In the genomic region with DNA sequence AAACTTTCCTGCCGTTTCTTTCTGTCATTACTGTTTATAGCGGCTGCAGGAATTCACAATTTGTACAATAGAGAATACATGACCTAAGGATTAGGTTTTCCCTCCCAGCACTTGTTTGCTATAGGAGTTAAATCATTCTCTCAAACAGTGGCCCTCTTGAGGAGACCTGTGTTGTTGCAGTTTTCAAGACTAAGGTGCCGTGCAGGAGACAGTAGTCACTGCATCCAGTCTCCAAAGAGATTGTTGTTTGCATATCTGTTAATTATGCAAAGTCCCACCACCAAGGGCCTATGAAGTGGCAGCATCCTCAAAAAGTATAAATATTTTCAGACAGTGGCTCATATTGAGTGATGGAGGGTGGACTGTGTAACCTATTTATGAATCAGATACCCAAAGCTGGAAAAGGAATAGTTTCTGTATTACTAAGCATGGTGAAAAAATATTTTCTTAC, we compare ENCODE assay signal across 8 cellular contexts. TPM values are rescaled to one million over a fixed set of nuclear protein-coding genes. Genes with fewer than 3 reads are reported as not detected.
DNase-seq lines count a peak whose midpoint lies in the region; ATAC-seq and TF ChIP-seq lines count a peak whose summit lies in the region.

No MANE protein-coding gene starts in this region.

- ATAC-seq in activated CD4-positive, alpha-beta T cell treated with anti-CD3 and anti-CD28 coated beads for 36 hours = peak; percentile 34
- ATAC-seq in HG03378 (IDR thresholded peaks at IDR 0.05; ENCODE audit: unreplicated experiment) = peak; percentile 48

- H3K36me3 ChIP-seq in neural progenitor cell = peaks cover 13% of the 10 kb centered on the region

- no peaks in the 10 kb centered on the region for H3K27me3 ChIP-seq in neural progenitor cell

- peak overlapping the region; percentile 91 for H3K9ac ChIP-seq in neural progenitor cell

- H3K4me1 Mint-ChIP-seq in activated CD4-positive, alpha-beta T cell treated with anti-CD3 and anti-CD28 coated beads for 36 hours = peaks cover 62% of the 10 kb centered on the region
- H3K4me1 Mint-ChIP-seq in neural progenitor cell = peaks cover 65% of the 10 kb centered on the region

- peaks cover 69% of the 10 kb centered on the region for H4K20me1 ChIP-seq in neural progenitor cell (ENCODE audit: low read depth)

- H3K27ac Mint-ChIP-seq in activated CD4-positive, alpha-beta T cell treated with anti-CD3 and anti-CD28 coated beads for 36 hours = no peak overlapping the region
- H3K27ac Mint-ChIP-seq in neural progenitor cell = no peak overlapping the region

- peak overlapping the region; percentile 42 for H3K27ac ChIP-seq in neural progenitor cell

- H3K36me3 Mint-ChIP-seq in activated CD4-positive, alpha-beta T cell treated with anti-CD3 and anti-CD28 coated beads for 36 hours (ENCODE audit: low read depth) = no peaks in the 10 kb centered on the region
- H3K36me3 Mint-ChIP-seq in neural progenitor cell = peaks cover 4% of the 10 kb centered on the region

- H3K4me3 Mint-ChIP-seq in activated CD4-positive, alpha-beta T cell treated with anti-CD3 and anti-CD28 coated beads for 36 hours = no peak overlapping the region
- H3K4me3 Mint-ChIP-seq in neural progenitor cell = peak overlapping the region; percentile 90

- no peaks in the 10 kb centered on the region for H3K9me3 Mint-ChIP-seq in activated CD4-positive, alpha-beta T cell treated with anti-CD3 and anti-CD28 coated beads for 36 hours (ENCODE audit: low read depth)
- no peaks in the 10 kb centered on the region for H3K9me3 Mint-ChIP-seq in neural progenitor cell

- DNase-seq in activated CD4-positive, alpha-beta T cell treated with anti-CD3 and anti-CD28 coated beads for 36 hours = peak; percentile 39
- no peak for DNase-seq in activated CD4-positive, alpha-beta T cell treated with anti-CD3 and anti-CD28 coated beads, Interleukin-2, amount 50 U/mL, for 4 hours
- peak; percentile 33 for DNase-seq in RPMI8226
- no peak for DNase-seq in epithelial cell of proximal tubule (ENCODE audit: low read depth)
- DNase-seq in neural progenitor cell (ENCODE audit: low spot score) = peak; percentile 77
- no peak for DNase-seq in HuH-7.5 (ENCODE audit: low spot score)
- DNase-seq in cortex of kidney (lab: John Stamatoyannopoulos, UW) = no peak

- TF ChIP-seq CTCF in epithelial cell of proximal tubule (conservative IDR thresholded peaks at IDR 0.05; ENCODE audit: low read depth, low read length) = peak; percentile 60
- peak; percentile 64 for TF ChIP-seq CTCF in neural progenitor cell (IDR thresholded peaks at IDR 0.05)

- peak overlapping the region; percentile 94 for H3K4me2 ChIP-seq in neural progenitor cell

- POLR2A ChIA-PET in activated CD4-positive, alpha-beta T cell treated with anti-CD3 and anti-CD28 coated beads for 36 hours (lab: Charles Lee) = no interaction called here

- peaks cover 62% of the 10 kb centered on the region for H3F3A ChIP-seq in neural progenitor cell (ENCODE audit: low read depth)

- peaks cover 55% of the 10 kb centered on the region for H3K27me3 Mint-ChIP-seq in activated CD4-positive, alpha-beta T cell treated with anti-CD3 and anti-CD28 coated beads for 36 hours
- H3K27me3 Mint-ChIP-seq in neural progenitor cell (ENCODE audit: insufficient read depth, low read depth) = peaks cover 3% of the 10 kb centered on the region

- no peak overlapping the region for H2AFZ ChIP-seq in neural progenitor cell (replicated peaks)

- H3K4me3 ChIP-seq in epithelial cell of proximal tubule (ENCODE audit: low read depth, low read length) (peak overlapping the region; percentile 75), neural progenitor cell (peak overlapping the region; percentile 98)

- H3K9me3 ChIP-seq in neural progenitor cell (ENCODE audit: low read depth) = no peaks in the 10 kb centered on the region

- intact Hi-C loops in activated CD4-positive, alpha-beta T cell treated with anti-CD3 and anti-CD28 coated beads for 36 hours (cut with DNase I, micrococcal nuclease) = loop anchor here (1.0 to 10.0 kb wide), 6 partner anchors 114 to 1372 kb away; partner anchors contain the start of genes DLG2 (in 1 of the 2), ME3 (in 1 of the 2), RAB38 (in 1 of the 2) and TMEM126B (in 1 of the 2)

- peaks cover 74% of the 10 kb centered on the region for H3K4me1 ChIP-seq in neural progenitor cell

- peaks cover 82% of the 10 kb centered on the region for H3K79me2 ChIP-seq in neural progenitor cell (ENCODE audit: low read depth)

- CTCF ChIA-PET in activated CD4-positive, alpha-beta T cell treated with anti-CD3 and anti-CD28 coated beads for 36 hours (lab: Charles Lee) = interaction anchor here (4.8 kb wide), 1 partner anchor 194 kb away, joined by 15 read pairs; no protein-coding TSS in a partner anchor

RNA-seq across cellular contexts. Expression of gene PRSS23, which starts 2.3 kb away (rescaled TPM):
- total RNA-seq in activated CD4-positive, alpha-beta T cell treated with anti-CD3 and anti-CD28 coated beads for 36 hours = 1 to 10 TPM in 1 of 2 experiments, under 1 TPM in 1; 0.62 to 1.5 TPM
- total RNA-seq in epithelial cell of proximal tubule = 64.2 and 77.2 TPM in 2 replicates
- 266 and 282 TPM in 2 replicates for total RNA-seq in neural progenitor cell (ENCODE audit: low replicate concordance)

Comparison
In these comparisons a context has a peak if more than half of its experiments do, and no peak if none do; other contexts are left out.
1. DNase-seq: peak in activated CD4-positive, alpha-beta T cell treated with anti-CD3 and anti-CD28 coated beads for 36 hours (single experiment), RPMI8226 (single experiment) and neural progenitor cell (single experiment); none in activated CD4-positive, alpha-beta T cell treated with anti-CD3 and anti-CD28 coated beads, Interleukin-2, amount 50 U/mL, for 4 hours (0 of 2), epithelial cell of proximal tubule (single experiment), HuH-7.5 (single experiment) and cortex of kidney (single experiment).
2. RNA of gene PRSS23, which starts 2.3 kb away (total RNA-seq): 266 to 282 TPM in neural progenitor cell and 64.2 to 77.2 TPM in epithelial cell of proximal tubule; 0.62 to 1.5 TPM in activated CD4-positive, alpha-beta T cell treated with anti-CD3 and anti-CD28 coated beads for 36 hours; every median in the first group is over 10 times any median in the second.